In genomic region chr9:93900436-93900819, GRCh38 we compare ENCODE assay signal across 20 cellular contexts. TPM values are rescaled to one million over a fixed set of nuclear protein-coding genes. Genes with fewer than 3 reads are reported as not detected.
"Had no signal": no experiment of that assay in that cellular context is flagged by ENCODE, and none has a peak within 500 bp of the region (broad histone marks: within the 10 kb centered on the region; RNA-seq: fewer than 3 reads in every experiment).

No MANE protein-coding gene starts in this region.

- H3K27me3 Mint-ChIP-seq: activated CD4-positive, alpha-beta T cell treated with anti-CD3 and anti-CD28 coated beads, Interleukin-2, amount 10 ng/mL, durations not matched to agents 24 days and 14 days; activated naive CD8-positive, alpha-beta T cell treated with anti-CD3 and anti-CD28 coated beads, Interleukin-2, amount 50 U/mL, for 24 hours had no signal

- ATAC-seq: activated naive CD8-positive, alpha-beta T cell treated with anti-CD3 and anti-CD28 coated beads, Interleukin-2, amount 50 U/mL, for 24 hours; left colon; stimulated activated naive CD8-positive, alpha-beta T cell treated with anti-CD3 and anti-CD28 coated beads, Interleukin-15, Interleukin-2, amounts not matched to agents 100 U/mL and 50 U/mL, for 24 hours had no signal

- H3K4me3 ChIP-seq: colonic mucosa, lung, ovary, tibial nerve, uterus had no signal

- H3K4me3 Mint-ChIP-seq: activated CD4-positive, alpha-beta T cell treated with anti-CD3 and anti-CD28 coated beads, Interleukin-2, amount 10 ng/mL, durations not matched to agents 24 days and 14 days; activated naive CD8-positive, alpha-beta T cell treated with anti-CD3 and anti-CD28 coated beads, Interleukin-2, amount 50 U/mL, for 24 hours; brain; central memory CD8-positive, alpha-beta T cell; mesothelial cell of epicardium; T-helper 2 cell treated with Interferon-gamma antibody and Interleukin-4, amounts not matched to agents 5 μg/mL and 100 μg/mL, for 36 hours had no signal

- H3K4me1 ChIP-seq: colonic mucosa, tibial nerve, uterus had no signal

- H3K27ac ChIP-seq: colonic mucosa, ovary, tibial nerve, uterus had no signal

- DNase-seq: activated CD4-positive, alpha-beta T cell treated with anti-CD3 and anti-CD28 coated beads, Interleukin-2, amount 10 ng/mL, durations not matched to agents 24 days and 14 days; activated naive CD8-positive, alpha-beta T cell treated with anti-CD3 and anti-CD28 coated beads, Interleukin-2, amount 50 U/mL, for 24 hours; activated T-cell treated with anti-CD3 and anti-CD28 coated beads for 4 hours; anterior cingulate cortex; colonic mucosa; erythroblast; foreskin melanocyte; glutamatergic neuron; hippocampal formation; left colon; stimulated activated naive CD8-positive, alpha-beta T cell treated with anti-CD3 and anti-CD28 coated beads, Interleukin-15, Interleukin-2, amounts not matched to agents 100 U/mL and 50 U/mL, for 24 hours; SW 1271 had no signal

- H3K4me1 Mint-ChIP-seq: brain, mesothelial cell of epicardium had no signal

- H3K36me3 ChIP-seq: colonic mucosa, ovary, tibial nerve, uterus had no signal

- H3K27ac Mint-ChIP-seq: activated CD4-positive, alpha-beta T cell treated with anti-CD3 and anti-CD28 coated beads, Interleukin-2, amount 10 ng/mL, durations not matched to agents 24 days and 14 days; activated naive CD8-positive, alpha-beta T cell treated with anti-CD3 and anti-CD28 coated beads, Interleukin-2, amount 50 U/mL, for 24 hours; mesothelial cell of epicardium had no signal

- H3K9me3 ChIP-seq: colonic mucosa, ovary, uterus had no signal

- H3K9me3 Mint-ChIP-seq: central memory CD8-positive, alpha-beta T cell; mesothelial cell of epicardium had no signal

- H3K27me3 ChIP-seq: colonic mucosa, ovary, tibial nerve, uterus had no signal

- H3K36me3 Mint-ChIP-seq: brain, mesothelial cell of epicardium had no signal

RNA-seq across cellular contexts. Expression of gene BARX1, which starts 54.7 kb away (rescaled TPM):
- total RNA-seq: colonic mucosa, lung, mesothelial cell of epicardium, ovary, tibial nerve had no signal
